In the genomic region with DNA sequence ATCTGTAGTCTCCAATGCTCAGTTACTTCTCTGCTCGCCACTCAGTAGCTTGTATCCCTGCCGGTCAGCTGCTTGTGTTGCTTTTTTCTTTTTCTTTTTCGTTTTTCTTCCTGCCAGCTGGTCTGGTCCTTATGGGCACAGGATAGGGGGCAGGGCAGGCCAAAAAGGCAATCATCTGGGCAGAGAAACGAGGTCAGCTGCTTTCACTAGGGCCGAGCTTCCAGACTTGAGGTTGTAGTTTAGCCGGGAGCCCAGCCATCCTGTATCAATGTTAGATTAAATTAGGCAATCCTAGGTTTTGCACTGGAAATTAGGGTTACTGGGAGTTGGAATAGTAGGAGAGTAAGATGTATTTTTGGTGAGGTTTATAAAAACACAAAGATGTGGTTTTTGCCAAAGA, we compare ENCODE assay signal across 1 cellular context.
TF ChIP-seq lines count a peak whose summit lies in the region.

No MANE protein-coding gene starts in this region.

TF ChIP-seq in HepG2, 621 proteins besides CTCF, POLR2A, EP300 and RAD21 (continued from another document):
- TF ChIP-seq, protein P1, sequence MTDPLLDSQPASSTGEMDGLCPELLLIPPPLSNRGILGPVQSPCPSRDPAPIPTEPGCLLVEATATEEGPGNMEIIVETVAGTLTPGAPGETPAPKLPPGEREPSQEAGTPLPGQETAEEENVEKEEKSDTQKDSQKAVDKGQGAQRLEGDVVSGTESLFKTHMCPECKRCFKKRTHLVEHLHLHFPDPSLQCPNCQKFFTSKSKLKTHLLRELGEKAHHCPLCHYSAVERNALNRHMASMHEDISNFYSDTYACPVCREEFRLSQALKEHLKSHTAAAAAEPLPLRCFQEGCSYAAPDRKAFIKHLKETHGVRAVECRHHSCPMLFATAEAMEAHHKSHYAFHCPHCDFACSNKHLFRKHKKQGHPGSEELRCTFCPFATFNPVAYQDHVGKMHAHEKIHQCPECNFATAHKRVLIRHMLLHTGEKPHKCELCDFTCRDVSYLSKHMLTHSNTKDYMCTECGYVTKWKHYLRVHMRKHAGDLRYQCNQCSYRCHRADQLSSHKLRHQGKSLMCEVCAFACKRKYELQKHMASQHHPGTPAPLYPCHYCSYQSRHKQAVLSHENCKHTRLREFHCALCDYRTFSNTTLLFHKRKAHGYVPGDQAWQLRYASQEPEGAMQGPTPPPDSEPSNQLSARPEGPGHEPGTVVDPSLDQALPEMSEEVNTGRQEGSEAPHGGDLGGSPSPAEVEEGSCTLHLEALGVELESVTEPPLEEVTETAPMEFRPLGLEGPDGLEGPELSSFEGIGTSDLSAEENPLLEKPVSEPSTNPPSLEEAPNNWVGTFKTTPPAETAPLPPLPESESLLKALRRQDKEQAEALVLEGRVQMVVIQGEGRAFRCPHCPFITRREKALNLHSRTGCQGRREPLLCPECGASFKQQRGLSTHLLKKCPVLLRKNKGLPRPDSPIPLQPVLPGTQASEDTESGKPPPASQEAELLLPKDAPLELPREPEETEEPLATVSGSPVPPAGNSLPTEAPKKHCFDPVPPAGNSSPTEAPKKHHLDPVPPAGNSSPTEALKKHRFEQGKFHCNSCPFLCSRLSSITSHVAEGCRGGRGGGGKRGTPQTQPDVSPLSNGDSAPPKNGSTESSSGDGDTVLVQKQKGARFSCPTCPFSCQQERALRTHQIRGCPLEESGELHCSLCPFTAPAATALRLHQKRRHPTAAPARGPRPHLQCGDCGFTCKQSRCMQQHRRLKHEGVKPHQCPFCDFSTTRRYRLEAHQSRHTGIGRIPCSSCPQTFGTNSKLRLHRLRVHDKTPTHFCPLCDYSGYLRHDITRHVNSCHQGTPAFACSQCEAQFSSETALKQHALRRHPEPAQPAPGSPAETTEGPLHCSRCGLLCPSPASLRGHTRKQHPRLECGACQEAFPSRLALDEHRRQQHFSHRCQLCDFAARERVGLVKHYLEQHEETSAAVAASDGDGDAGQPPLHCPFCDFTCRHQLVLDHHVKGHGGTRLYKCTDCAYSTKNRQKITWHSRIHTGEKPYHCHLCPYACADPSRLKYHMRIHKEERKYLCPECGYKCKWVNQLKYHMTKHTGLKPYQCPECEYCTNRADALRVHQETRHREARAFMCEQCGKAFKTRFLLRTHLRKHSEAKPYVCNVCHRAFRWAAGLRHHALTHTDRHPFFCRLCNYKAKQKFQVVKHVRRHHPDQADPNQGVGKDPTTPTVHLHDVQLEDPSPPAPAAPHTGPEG (CRISPR knock-in tag; IDR thresholded peaks at IDR 0.05): no peak
- TF ChIP-seq ZNF460 (CRISPR knock-in tag; IDR thresholded peaks at IDR 0.05; ENCODE audit: borderline replicate concordance): no peak
- TF ChIP-seq YY1 (IDR thresholded peaks at IDR 0.05; ENCODE audit: insufficient read depth, insufficient replicate concordance, low read depth, low read length): no peak
- no peak for TF ChIP-seq TBX3 (IDR thresholded peaks at IDR 0.05; ENCODE audit: borderline replicate concordance)
- TF ChIP-seq MZF1 (CRISPR knock-in tag; IDR thresholded peaks at IDR 0.05; ENCODE audit: borderline replicate concordance): no peak
- TF ChIP-seq PHF21A (CRISPR knock-in tag; IDR thresholded peaks at IDR 0.05): no peak
- TF ChIP-seq, protein P2, sequence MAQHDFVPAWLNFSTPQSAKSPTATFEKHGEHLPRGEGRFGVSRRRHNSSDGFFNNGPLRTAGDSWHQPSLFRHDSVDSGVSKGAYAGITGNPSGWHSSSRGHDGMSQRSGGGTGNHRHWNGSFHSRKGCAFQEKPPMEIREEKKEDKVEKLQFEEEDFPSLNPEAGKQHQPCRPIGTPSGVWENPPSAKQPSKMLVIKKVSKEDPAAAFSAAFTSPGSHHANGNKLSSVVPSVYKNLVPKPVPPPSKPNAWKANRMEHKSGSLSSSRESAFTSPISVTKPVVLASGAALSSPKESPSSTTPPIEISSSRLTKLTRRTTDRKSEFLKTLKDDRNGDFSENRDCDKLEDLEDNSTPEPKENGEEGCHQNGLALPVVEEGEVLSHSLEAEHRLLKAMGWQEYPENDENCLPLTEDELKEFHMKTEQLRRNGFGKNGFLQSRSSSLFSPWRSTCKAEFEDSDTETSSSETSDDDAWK (CRISPR knock-in tag; IDR thresholded peaks at IDR 0.05): no peak
- no peak for TF ChIP-seq RFXANK (CRISPR knock-in tag; IDR thresholded peaks at IDR 0.05)
- TF ChIP-seq CBFB (CRISPR knock-in tag; IDR thresholded peaks at IDR 0.05): no peak
- TF ChIP-seq, protein P3, sequence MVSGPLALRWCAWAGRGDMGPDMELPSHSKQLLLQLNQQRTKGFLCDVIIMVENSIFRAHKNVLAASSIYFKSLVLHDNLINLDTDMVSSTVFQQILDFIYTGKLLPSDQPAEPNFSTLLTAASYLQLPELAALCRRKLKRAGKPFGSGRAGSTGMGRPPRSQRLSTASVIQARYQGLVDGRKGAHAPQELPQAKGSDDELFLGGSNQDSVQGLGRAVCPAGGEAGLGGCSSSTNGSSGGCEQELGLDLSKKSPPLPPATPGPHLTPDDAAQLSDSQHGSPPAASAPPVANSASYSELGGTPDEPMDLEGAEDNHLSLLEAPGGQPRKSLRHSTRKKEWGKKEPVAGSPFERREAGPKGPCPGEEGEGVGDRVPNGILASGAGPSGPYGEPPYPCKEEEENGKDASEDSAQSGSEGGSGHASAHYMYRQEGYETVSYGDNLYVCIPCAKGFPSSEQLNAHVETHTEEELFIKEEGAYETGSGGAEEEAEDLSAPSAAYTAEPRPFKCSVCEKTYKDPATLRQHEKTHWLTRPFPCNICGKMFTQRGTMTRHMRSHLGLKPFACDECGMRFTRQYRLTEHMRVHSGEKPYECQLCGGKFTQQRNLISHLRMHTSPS (CRISPR knock-in tag; IDR thresholded peaks at IDR 0.05; ENCODE audit: low read depth): no peak
- no peak for TF ChIP-seq IRF2 (CRISPR knock-in tag; IDR thresholded peaks at IDR 0.05)
- TF ChIP-seq, protein P4, sequence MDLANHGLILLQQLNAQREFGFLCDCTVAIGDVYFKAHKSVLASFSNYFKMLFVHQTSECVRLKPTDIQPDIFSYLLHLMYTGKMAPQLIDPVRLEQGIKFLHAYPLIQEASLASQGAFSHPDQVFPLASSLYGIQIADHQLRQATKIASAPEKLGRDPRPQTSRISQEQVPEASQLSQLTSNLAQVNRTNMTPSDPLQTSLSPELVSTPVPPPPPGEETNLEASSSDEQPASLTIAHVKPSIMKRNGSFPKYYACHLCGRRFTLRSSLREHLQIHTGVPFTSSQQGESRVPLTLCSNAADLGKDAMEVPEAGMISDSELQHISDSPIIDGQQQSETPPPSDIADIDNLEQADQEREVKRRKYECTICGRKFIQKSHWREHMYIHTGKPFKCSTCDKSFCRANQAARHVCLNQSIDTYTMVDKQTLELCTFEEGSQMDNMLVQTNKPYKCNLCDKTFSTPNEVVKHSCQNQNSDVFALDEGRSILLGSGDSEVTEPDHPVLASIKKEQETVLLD (CRISPR knock-in tag; IDR thresholded peaks at IDR 0.05; ENCODE audit: low read depth): no peak
